ENCODE assay signal across 26 cellular contexts in the genomic region with DNA sequence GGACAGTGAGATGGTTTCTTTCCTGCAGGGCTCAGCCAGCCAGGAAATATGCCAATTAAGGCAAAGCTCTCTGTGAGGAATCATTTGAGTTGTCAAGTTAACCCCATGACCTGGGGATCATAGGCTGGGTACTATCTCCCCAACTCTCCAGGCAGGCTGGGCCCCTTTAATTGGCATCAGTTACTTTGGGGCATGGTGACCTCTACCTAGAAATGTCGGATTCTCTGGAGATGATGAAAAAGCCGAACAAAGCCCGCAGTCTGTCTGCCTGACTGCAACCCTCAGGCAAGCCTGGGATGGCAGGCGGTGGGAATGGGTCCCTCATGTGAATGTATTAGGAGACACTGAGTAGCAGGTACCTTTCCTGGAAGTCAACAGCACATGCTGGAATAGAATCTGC.
"Had no signal": no experiment of that assay in that cellular context is flagged by ENCODE, and none has a peak within 500 bp of the region (broad histone marks: within the 10 kb centered on the region; RNA-seq: fewer than 3 reads in every experiment).

No MANE protein-coding gene starts in this region.

- H3K4me1 ChIP-seq: ascending aorta, SJCRH30 had no signal

- H3K36me3 Mint-ChIP-seq: activated naive CD4-positive, alpha-beta T cell treated with anti-CD3 and anti-CD28 coated beads, Interleukin-2, amount 50 U/mL, for 24 hours; activated naive CD8-positive, alpha-beta T cell treated with anti-CD3 and anti-CD28 coated beads, Interleukin-2, amount 10 ng/mL, durations not matched to agents 7 days and 5 days; WTC11 had no signal

- H3K4me3 Mint-ChIP-seq: activated CD4-positive, alpha-beta T cell treated with anti-CD3 and anti-CD28 coated beads for 36 hours; activated CD4-positive, alpha-beta T cell treated with anti-CD3 and anti-CD28 coated beads, Interleukin-2, amount 10 ng/mL, durations not matched to agents 7 days and 5 days; activated naive CD4-positive, alpha-beta T cell treated with anti-CD3 and anti-CD28 coated beads, Interleukin-2, amount 50 U/mL, for 24 hours; activated naive CD8-positive, alpha-beta T cell treated with anti-CD3 and anti-CD28 coated beads, Interleukin-2, amount 10 ng/mL, durations not matched to agents 7 days and 5 days; WTC11 had no signal

- H3K27ac Mint-ChIP-seq: activated CD4-positive, alpha-beta T cell treated with anti-CD3 and anti-CD28 coated beads for 36 hours; activated CD4-positive, alpha-beta T cell treated with anti-CD3 and anti-CD28 coated beads, Interleukin-2, amount 10 ng/mL, durations not matched to agents 7 days and 5 days; activated naive CD4-positive, alpha-beta T cell treated with anti-CD3 and anti-CD28 coated beads, Interleukin-2, amount 50 U/mL, for 24 hours; activated naive CD8-positive, alpha-beta T cell treated with anti-CD3 and anti-CD28 coated beads, Interleukin-2, amount 10 ng/mL, durations not matched to agents 7 days and 5 days; activated T-cell treated with anti-CD3 and anti-CD28 coated beads, Interleukin-2, amount 50 U/mL, for 72 hours; activated T-helper 17 cell treated with anti-CD3 and anti-CD28 coated beads, Interleukin-2, amount 50 U/mL, for 72 hours; T-helper 2 cell treated with Interferon-gamma antibody and Interleukin-4, amounts not matched to agents 5 μg/mL and 100 μg/mL, for 36 hours; WTC11 had no signal

- H3K36me3 ChIP-seq: ascending aorta, breast epithelium, SJCRH30 had no signal

- H3K27me3 ChIP-seq: ascending aorta, breast epithelium, SJCRH30 had no signal

- DNase-seq: activated CD4-positive, alpha-beta T cell treated with anti-CD3 and anti-CD28 coated beads for 36 hours; activated CD4-positive, alpha-beta T cell treated with anti-CD3 and anti-CD28 coated beads, Interleukin-2, amount 10 ng/mL, durations not matched to agents 7 days and 5 days; activated CD4-positive, alpha-beta T cell treated with anti-CD3 and anti-CD28 coated beads, Interleukin-2, amount 50 U/mL, for 48 hours; activated effector memory CD4-positive, alpha-beta T cell treated with anti-CD3 and anti-CD28 coated beads, Interleukin-2, amount 50 U/mL, for 16 hours; activated naive CD4-positive, alpha-beta T cell; activated naive CD8-positive, alpha-beta T cell treated with anti-CD3 and anti-CD28 coated beads, Interleukin-2, amount 10 ng/mL, durations not matched to agents 7 days and 5 days; activated T-cell treated with anti-CD3 and anti-CD28 coated beads, Interleukin-2, amount 50 U/mL, for 1 hour; activated T-cell treated with anti-CD3 and anti-CD28 coated beads, Interleukin-2, amount 50 U/mL, for 72 hours; IMR-90; NCI-H1105; NCI-H1417 treated with DMSO at 0.1 percent for 48 hours; NCI-H187 treated with DMSO at 0.1 percent for 48 hours; NCI-H2081; NCI-H510A; NCI-H526; NCI-H774; SHP77; SJCRH30 had no signal

- H3K27me3 Mint-ChIP-seq: activated naive CD4-positive, alpha-beta T cell treated with anti-CD3 and anti-CD28 coated beads, Interleukin-2, amount 50 U/mL, for 24 hours had no signal

- H3K9me3 ChIP-seq: ascending aorta, breast epithelium, SJCRH30 had no signal

- H3K27ac ChIP-seq: ascending aorta, SJCRH30, SK-N-MC had no signal

- H3K4me1 Mint-ChIP-seq: activated naive CD4-positive, alpha-beta T cell treated with anti-CD3 and anti-CD28 coated beads, Interleukin-2, amount 50 U/mL, for 24 hours; activated naive CD8-positive, alpha-beta T cell treated with anti-CD3 and anti-CD28 coated beads, Interleukin-2, amount 10 ng/mL, durations not matched to agents 7 days and 5 days; activated T-helper 17 cell treated with anti-CD3 and anti-CD28 coated beads, Interleukin-2, amount 50 U/mL, for 72 hours had no signal

- H3K4me3 ChIP-seq: ascending aorta, breast epithelium, K562, SJCRH30, SK-N-MC had no signal

- H3K9me3 Mint-ChIP-seq: activated CD4-positive, alpha-beta T cell treated with anti-CD3 and anti-CD28 coated beads, Interleukin-2, amount 10 ng/mL, durations not matched to agents 7 days and 5 days; activated naive CD4-positive, alpha-beta T cell treated with anti-CD3 and anti-CD28 coated beads, Interleukin-2, amount 50 U/mL, for 24 hours; activated naive CD8-positive, alpha-beta T cell treated with anti-CD3 and anti-CD28 coated beads, Interleukin-2, amount 10 ng/mL, durations not matched to agents 7 days and 5 days; activated T-cell treated with anti-CD3 and anti-CD28 coated beads, Interleukin-2, amount 50 U/mL, for 72 hours; activated T-helper 17 cell treated with anti-CD3 and anti-CD28 coated beads, Interleukin-2, amount 50 U/mL, for 72 hours; T-helper 2 cell treated with Interferon-gamma antibody and Interleukin-4, amounts not matched to agents 5 μg/mL and 100 μg/mL, for 36 hours; WTC11 had no signal
